In genomic region chr12:47785036-47785886, GRCh38 we compare ENCODE assay signal across 19 cellular contexts. TPM values are rescaled to one million over a fixed set of nuclear protein-coding genes. Genes with fewer than 3 reads are reported as not detected.
DNase-seq lines count a peak whose midpoint lies in the region; ATAC-seq and TF ChIP-seq lines count a peak whose summit lies in the region.
"Had no signal": no experiment of that assay in that cellular context is flagged by ENCODE, and none has a peak within 500 bp of the region (broad histone marks: within the 10 kb centered on the region; RNA-seq: fewer than 3 reads in every experiment).

No MANE protein-coding gene starts in this region.

- peaks cover 45% of the 10 kb centered on the region for H3K4me1 Mint-ChIP-seq in activated T-cell treated with anti-CD3 and anti-CD28 coated beads, Interleukin-2, amount 50 U/mL, for 72 hours (ENCODE audit: low read depth)
- H3K4me1 Mint-ChIP-seq in activated naive CD4-positive, alpha-beta T cell treated with anti-CD3 and anti-CD28 coated beads, Interleukin-2, amount 10 ng/mL, durations not matched to agents 7 days and 5 days, result peaks cover 12% of the 10 kb centered on the region
- H3K4me1 Mint-ChIP-seq: endodermal cell, nephron had no signal

- peak in 1 of 2 donors; percentile 2 for ATAC-seq in activated T-cell treated with anti-CD3 and anti-CD28 coated beads, Interleukin-2, amount 50 U/mL, for 72 hours (replicated peaks in 1 of 2)
- peak; percentile 27 for ATAC-seq in gastroesophageal sphincter
- ATAC-seq in HG02870 (IDR thresholded peaks at IDR 0.05; ENCODE audit: unreplicated experiment), result no peak
- ATAC-seq in HG02623 (IDR thresholded peaks at IDR 0.05; ENCODE audit: unreplicated experiment), result no peak
- ATAC-seq: right lobe of liver had no signal

- H3K4me3 Mint-ChIP-seq in activated T-cell treated with anti-CD3 and anti-CD28 coated beads, Interleukin-2, amount 50 U/mL, for 72 hours, result no peak overlapping the region
- no peak overlapping the region for H3K4me3 Mint-ChIP-seq in activated naive CD4-positive, alpha-beta T cell treated with anti-CD3 and anti-CD28 coated beads, Interleukin-2, amount 10 ng/mL, durations not matched to agents 7 days and 5 days
- H3K4me3 Mint-ChIP-seq: endodermal cell, nephron had no signal

- peak overlapping the region; percentile 70 for H3K27ac Mint-ChIP-seq in activated T-cell treated with anti-CD3 and anti-CD28 coated beads, Interleukin-2, amount 50 U/mL, for 72 hours
- H3K27ac Mint-ChIP-seq in activated naive CD4-positive, alpha-beta T cell treated with anti-CD3 and anti-CD28 coated beads, Interleukin-2, amount 10 ng/mL, durations not matched to agents 7 days and 5 days, result peak overlapping the region; percentile 67
- H3K27ac Mint-ChIP-seq: endodermal cell, nephron had no signal

- no peak for DNase-seq in activated T-cell treated with anti-CD3 and anti-CD28 coated beads, Interleukin-2, amount 50 U/mL, for 72 hours
- no peak for DNase-seq in activated T-cell treated with anti-CD3 and anti-CD28 coated beads, Interleukin-2, amount 50 U/mL, for 1 hour
- DNase-seq in activated naive CD4-positive, alpha-beta T cell treated with anti-CD3 and anti-CD28 coated beads, Interleukin-2, amount 10 ng/mL, durations not matched to agents 7 days and 5 days, result no peak
- DNase-seq in substantia nigra (lab: John Stamatoyannopoulos, UW) (peak in 2 of 49 donors; percentile 38 to 79), Kasumi-1 (lab: John Stamatoyannopoulos, UW) (no peak)
- DNase-seq: activated CD4-positive, alpha-beta T cell treated with anti-CD3 and anti-CD28 coated beads for 1 hour; endodermal cell; foreskin fibroblast; NCI-H146; NCI-H345; SJCRH30; stimulated activated CD8-positive, alpha-beta memory T cell treated with anti-CD3 and anti-CD28 coated beads, Interleukin-4, amount 100 ng/mL, for 48 hours had no signal

- H3K27ac ChIP-seq in gastroesophageal sphincter, result peak overlapping the region in 3 of 4 donors; percentile 65 to 79 (median 65)
- peak overlapping the region; percentile 66 for H3K27ac ChIP-seq in substantia nigra (ENCODE audit: low read depth, low read length, poor library complexity, severe bottlenecking)
- H3K27ac ChIP-seq: right lobe of liver, SJCRH30 had no signal

- no peaks in the 10 kb centered on the region for H3K9me3 ChIP-seq in gastroesophageal sphincter
- H3K9me3 ChIP-seq: right lobe of liver, SJCRH30 had no signal

- WGBS in gastroesophageal sphincter (ENCODE audit: low coverage in 1 of 2), 2 donors, result no CpG with 5 or more reads among the region's 15 CpGs

- TF ChIP-seq EP300 in gastroesophageal sphincter (IDR thresholded peaks at IDR 0.05), result no peak

- H3K27me3 ChIP-seq in gastroesophageal sphincter, result no peaks in the 10 kb centered on the region
- H3K27me3 ChIP-seq: cardiac muscle cell, right lobe of liver, SJCRH30 had no signal

- no peak overlapping the region for H3K4me3 ChIP-seq in gastroesophageal sphincter
- H3K4me3 ChIP-seq: cardiac muscle cell, lung, right lobe of liver, SJCRH30 had no signal

- peaks cover 0 to 37% (median 10%) of the 10 kb centered on the region in 3 donors for H3K4me1 ChIP-seq in gastroesophageal sphincter
- H3K4me1 ChIP-seq: right lobe of liver, SJCRH30 had no signal

- H3K9me3 Mint-ChIP-seq in activated T-cell treated with anti-CD3 and anti-CD28 coated beads, Interleukin-2, amount 50 U/mL, for 72 hours, result no peaks in the 10 kb centered on the region
- H3K9me3 Mint-ChIP-seq in activated naive CD4-positive, alpha-beta T cell treated with anti-CD3 and anti-CD28 coated beads, Interleukin-2, amount 10 ng/mL, durations not matched to agents 7 days and 5 days, result no peaks in the 10 kb centered on the region
- H3K9me3 Mint-ChIP-seq: endodermal cell, nephron had no signal

- no peak for TF ChIP-seq POLR2A in gastroesophageal sphincter (IDR thresholded peaks at IDR 0.05)

- peaks cover 14 to 30% of the 10 kb centered on the region in 2 donors for H3K36me3 Mint-ChIP-seq in activated T-cell treated with anti-CD3 and anti-CD28 coated beads, Interleukin-2, amount 50 U/mL, for 72 hours (ENCODE audit: insufficient read depth in 2 of 2)
- H3K36me3 Mint-ChIP-seq in activated naive CD4-positive, alpha-beta T cell treated with anti-CD3 and anti-CD28 coated beads, Interleukin-2, amount 10 ng/mL, durations not matched to agents 7 days and 5 days, result peaks cover 64% of the 10 kb centered on the region

- H3K27me3 Mint-ChIP-seq in activated T-cell treated with anti-CD3 and anti-CD28 coated beads, Interleukin-2, amount 50 U/mL, for 72 hours (ENCODE audit: low read depth), result no peaks in the 10 kb centered on the region
- H3K27me3 Mint-ChIP-seq in activated naive CD4-positive, alpha-beta T cell treated with anti-CD3 and anti-CD28 coated beads, Interleukin-2, amount 10 ng/mL, durations not matched to agents 7 days and 5 days, result no peaks in the 10 kb centered on the region

- no peak for TF ChIP-seq CTCF in gastroesophageal sphincter (IDR thresholded peaks at IDR 0.05)

- H3K36me3 ChIP-seq in gastroesophageal sphincter, result peaks cover 0 to 99% of the 10 kb centered on the region in 2 donors

- CTCF ChIA-PET in activated naive CD4-positive, alpha-beta T cell treated with anti-CD3 and anti-CD28 coated beads, Interleukin-2, amount 10 ng/mL, durations not matched to agents 7 days and 5 days (lab: Charles Lee), result interaction anchor here (0.7 to 1.2 kb wide), 6 partner anchors 17 to 172 kb away, joined by 3 read pairs; no protein-coding TSS in a partner anchor

RNA-seq across cellular contexts. Expression of gene SLC48A1, which starts 12.2 kb away (rescaled TPM):
- total RNA-seq in activated T-cell treated with anti-CD3 and anti-CD28 coated beads, Interleukin-2, amount 50 U/mL, for 72 hours, result 10 to 100 TPM; 14.6 to 15.2 TPM
- 10 to 100 TPM; 40.7 to 66.8 (median 53.3) TPM for total RNA-seq in gastroesophageal sphincter

RNA-seq across cellular contexts. Expression of gene RAPGEF3, which starts 26.6 kb away (rescaled TPM):
- 1 to 10 TPM in 1 of 2 donors, under 1 TPM in 1; 0.62 to 1.4 TPM for total RNA-seq in activated T-cell treated with anti-CD3 and anti-CD28 coated beads, Interleukin-2, amount 50 U/mL, for 72 hours
- 10 to 100 TPM; 19.3 to 56.8 (median 25.5) TPM for total RNA-seq in gastroesophageal sphincter

RNA-seq across cellular contexts. Expression of gene HDAC7, which starts 34.4 kb away (rescaled TPM):
- total RNA-seq in activated T-cell treated with anti-CD3 and anti-CD28 coated beads, Interleukin-2, amount 50 U/mL, for 72 hours, result 100 to 1,000 TPM; 288 to 350 TPM
- total RNA-seq in gastroesophageal sphincter, result 10 to 100 TPM; 55.9 to 96.5 (median 59.4) TPM

RNA-seq across cellular contexts. Expression of gene ENDOU, which starts 60.0 kb away (rescaled TPM):
- under 1 TPM; 0.26 to 0.44 TPM for total RNA-seq in activated T-cell treated with anti-CD3 and anti-CD28 coated beads, Interleukin-2, amount 50 U/mL, for 72 hours
- 1 to 10 TPM in 2 of 4 donors, under 1 TPM in 2; 0.42 to 1.9 (median 0.75) TPM for total RNA-seq in gastroesophageal sphincter
- total RNA-seq: endodermal cell, right lobe of liver, SJCRH30 had no signal

Comparison
In these comparisons a context has a peak if more than half of its experiments do, and no peak if none do; other contexts are left out.
1. RNA of gene RAPGEF3, which starts 26.6 kb away (total RNA-seq): 19.3 to 56.8 TPM in gastroesophageal sphincter; 0.62 to 1.4 TPM in activated T-cell treated with anti-CD3 and anti-CD28 coated beads, Interleukin-2, amount 50 U/mL, for 72 hours; every median in the first group is over 4 times any median in the second.